In genomic region chr10:95290801-95291633, GRCh38 we compare ENCODE assay signal across 8 cellular contexts. TPM values are rescaled to one million over a fixed set of nuclear protein-coding genes. Genes with fewer than 3 reads are reported as not detected.
DNase-seq lines count a peak whose midpoint lies in the region; ATAC-seq and TF ChIP-seq lines count a peak whose summit lies in the region.

Gene PDLIM1, minus strand, starts transcription at chr10:95291003. Its CDS starts 88 bp downstream, at chr10:95290915.

- TF ChIP-seq CTCF in HL-60 (IDR thresholded peaks at IDR 0.05; ENCODE audit: insufficient read depth, low read length) (no peak), brain (conservative IDR thresholded peaks at IDR 0.05) (peak in 1 of 2 experiments; percentile 23), smooth muscle cell (IDR thresholded peaks at IDR 0.05; ENCODE audit: borderline replicate concordance, insufficient read depth, poor library complexity, severe bottlenecking) (no peak)

- no peak within 1 kb of the TSS for H3K27ac ChIP-seq in HL-60 (replicated peaks)
- H3K27ac ChIP-seq in smooth muscle cell (ENCODE audit: low read depth) = peak within 1 kb of the TSS; percentile 69
- H3K27ac ChIP-seq in effector memory CD4-positive, alpha-beta T cell (ENCODE audit: insufficient read depth, low read length, poor library complexity, severe bottlenecking) = no peak within 1 kb of the TSS

- peaks cover 7% of the 10 kb centered on the region for H3F3A ChIP-seq in smooth muscle cell (ENCODE audit: low read depth)

- peaks cover 50% of the 10 kb centered on the region for H3K27me3 ChIP-seq in HL-60 (ENCODE audit: insufficient read depth, poor library complexity, severe bottlenecking)
- H3K27me3 ChIP-seq in smooth muscle cell (ENCODE audit: low read depth) = no peaks in the 10 kb centered on the region
- peaks cover 3% of the 10 kb centered on the region for H3K27me3 ChIP-seq in effector memory CD4-positive, alpha-beta T cell (replicated peaks; ENCODE audit: control insufficient read depth, insufficient read depth, low read length, poor library complexity, severe bottlenecking)

- H3K27me3 Mint-ChIP-seq in brain = peaks cover 69% of the 10 kb centered on the region

- peaks cover 0 to 3% (median 0%) of the 10 kb centered on the region in 5 experiments for H3K9me3 Mint-ChIP-seq in brain

- no peaks in the 10 kb centered on the region for H3K36me3 Mint-ChIP-seq in brain

- H4K20me1 ChIP-seq in smooth muscle cell (ENCODE audit: low read depth) = peaks cover 35% of the 10 kb centered on the region

- peaks cover 18% of the 10 kb centered on the region for H3K4me1 Mint-ChIP-seq in brain

- 13% methylated on average over 59 of the region's 82 CpGs for WGBS in smooth muscle cell (ENCODE audit: low lambda C conversion rate)

- peaks cover 10% of the 10 kb centered on the region for H3K4me1 ChIP-seq in smooth muscle cell (ENCODE audit: low read depth)
- peaks cover 3% of the 10 kb centered on the region for H3K4me1 ChIP-seq in effector memory CD4-positive, alpha-beta T cell (ENCODE audit: control insufficient read depth, insufficient read depth, low read length, poor library complexity, severe bottlenecking)

- DNase-seq in Daoy (ENCODE audit: low read depth) (peak; percentile 73), HL-60 (ENCODE audit: low read depth in 1 of 2, low spot score in 1 of 2) (no peak), SK-MEL-5 (ENCODE audit: low read depth, low spot score) (peak; percentile 38), iPS-NIHi11 (ENCODE audit: low spot score) (peak; percentile 93), smooth muscle cell (lab: John Stamatoyannopoulos, UW; ENCODE audit: unreplicated experiment) (peak; percentile 36)
- DNase-seq in effector memory CD4-positive, alpha-beta T cell = no peak

- H3K4me2 ChIP-seq in smooth muscle cell = peak within 1 kb of the TSS; percentile 94

- H3K4me3 ChIP-seq in HL-60 (replicated peaks; ENCODE audit: insufficient read depth, low read length) = peak within 1 kb of the TSS; percentile 16; the same call in 1 of the 2 replicates
- H3K4me3 ChIP-seq in smooth muscle cell = peak within 1 kb of the TSS; percentile 96
- H3K4me3 ChIP-seq in effector memory CD4-positive, alpha-beta T cell (ENCODE audit: insufficient read depth, low read depth, low read length, poor library complexity, severe bottlenecking) = no peak within 1 kb of the TSS

- in situ Hi-C loops in SK-MEL-5 (cut with HindIII; ENCODE audit: low pct_unique_long_range_greater_than_20kb, low sequenced_read_pairs) = no loop called here

- H3K36me3 ChIP-seq in smooth muscle cell (ENCODE audit: low read depth) = no peaks in the 10 kb centered on the region
- H3K36me3 ChIP-seq in effector memory CD4-positive, alpha-beta T cell (ENCODE audit: control insufficient read depth, insufficient read depth, low read length) = no peaks in the 10 kb centered on the region

- peak within 1 kb of the TSS; percentile 92 for H3K9ac ChIP-seq in smooth muscle cell (ENCODE audit: low read depth)

- ATAC-seq in GM21360 (IDR thresholded peaks at IDR 0.05; ENCODE audit: unreplicated experiment) = peak; percentile 34

- H3K9me3 ChIP-seq in smooth muscle cell (replicated peaks; ENCODE audit: low read depth) = no peaks in the 10 kb centered on the region
- no peaks in the 10 kb centered on the region for H3K9me3 ChIP-seq in effector memory CD4-positive, alpha-beta T cell (ENCODE audit: control insufficient read depth, low read length)

- peak within 1 kb of the TSS in 4 of 5 experiments; percentile 31 to 67 (median 48) for H3K27ac Mint-ChIP-seq in brain

- H3K4me3 Mint-ChIP-seq in brain = peak within 1 kb of the TSS; percentile 80 to 89 (median 86)

- H2AFZ ChIP-seq in smooth muscle cell (ENCODE audit: low read depth) = peak within 1 kb of the TSS; percentile 83

- peaks cover 44% of the 10 kb centered on the region for H3K79me2 ChIP-seq in smooth muscle cell (ENCODE audit: low read depth)

RNA-seq across cellular contexts. Expression of gene PDLIM1, which starts in this region (rescaled TPM):
- total RNA-seq in Daoy (2014; rRNA removed; shearing (Covaris generic)) = 17.7 and 21.9 TPM in 2 replicates
- 3.8 and 4.4 TPM in 2 replicates for total RNA-seq in SK-MEL-5 (2014; rRNA removed; shearing (Covaris generic))
- 31.8 and 32.5 TPM in 2 replicates for polyA plus RNA-seq in SK-MEL-5 (2015; cell fraction: cytosol; rRNA removed)
- polyA plus RNA-seq in SK-MEL-5 (2015; cell fraction: nucleus; rRNA removed) = 5.1 and 8.6 TPM in 2 replicates
- polyA plus RNA-seq in brain (ENCODE audit: insufficient read depth, low read depth, low replicate concordance) (112 TPM), smooth muscle cell (187 and 318 TPM in 2 replicates)
- total RNA-seq in smooth muscle cell = 72.4 and 102 TPM in 2 replicates

Comparison
In these comparisons a context has a peak if more than half of its experiments do, and no peak if none do; other contexts are left out.
1. DNase-seq: peak in Daoy (single experiment), SK-MEL-5 (single experiment), iPS-NIHi11 (single experiment) and smooth muscle cell (single experiment); none in HL-60 (0 of 2) and effector memory CD4-positive, alpha-beta T cell (0 of 3).